ENCODE assay signal across 1 cellular context in genomic region chr11:18408558-18409242, GRCh38.
TF ChIP-seq lines count a peak whose summit lies in the region.

No MANE protein-coding gene starts in this region.

TF ChIP-seq in GM12878, 131 proteins besides CTCF, POLR2A, EP300 and RAD21:
- TF ChIP-seq ATF7 (IDR thresholded peaks at IDR 0.05; ENCODE audit: low read depth) (no peak), NBN (IDR thresholded peaks at IDR 0.05) (no peak), PML (IDR thresholded peaks at IDR 0.05; ENCODE audit: low read length) (no peak), ZBTB4 (CRISPR knock-in tag; IDR thresholded peaks at IDR 0.05) (no peak), BMI1 (IDR thresholded peaks at IDR 0.05; ENCODE audit: borderline replicate concordance) (no peak), MYB (IDR thresholded peaks at IDR 0.05; ENCODE audit: borderline replicate concordance, low read depth, low read length) (no peak), MAX (IDR thresholded peaks at IDR 0.05; ENCODE audit: low read depth, low read length) (no peak), POU2F2 (IDR thresholded peaks at IDR 0.05; ENCODE audit: borderline replicate concordance, low read depth, low read length) (no peak), CREB1 (IDR thresholded peaks at IDR 0.05; ENCODE audit: low read depth) (no peak), CHD2 (IDR thresholded peaks at IDR 0.05; ENCODE audit: borderline replicate concordance, low read depth, low read length) (no peak), IKZF2 (IDR thresholded peaks at IDR 0.05) (peak in 1 of 2 experiments; percentile 38; a peak in 1 of 4 replicates), ZNF592 (IDR thresholded peaks at IDR 0.05) (no peak), SREBF2 (IDR thresholded peaks at IDR 0.05; ENCODE audit: low read length) (no peak), RAD51 (IDR thresholded peaks at IDR 0.05) (no peak), WRNIP1 (IDR thresholded peaks at IDR 0.05; ENCODE audit: borderline replicate concordance, low read depth, low read length) (no peak), E4F1 (IDR thresholded peaks at IDR 0.05; ENCODE audit: borderline replicate concordance, partially characterized antibody) (no peak), LARP7 (IDR thresholded peaks at IDR 0.05) (no peak), NFXL1 (IDR thresholded peaks at IDR 0.05; ENCODE audit: borderline replicate concordance) (no peak), BACH1 (IDR thresholded peaks at IDR 0.05; ENCODE audit: borderline replicate concordance) (peak; percentile 51; the same call in 1 of the 2 replicates), ZSCAN29 (IDR thresholded peaks at IDR 0.05) (no peak), E2F8 (IDR thresholded peaks at IDR 0.05; ENCODE audit: low read depth, partially characterized antibody) (peak; percentile 18), TCF12 (IDR thresholded peaks at IDR 0.05; ENCODE audit: low read depth, low read length) (no peak), CEBPB (IDR thresholded peaks at IDR 0.05; ENCODE audit: borderline replicate concordance in 1 of 2, low read depth in 2 of 2, low read length in 2 of 2) (no peak), ZNF687 (IDR thresholded peaks at IDR 0.05) (no peak), TARDBP (IDR thresholded peaks at IDR 0.05; ENCODE audit: borderline replicate concordance) (no peak), POLR2AphosphoS2 (IDR thresholded peaks at IDR 0.05; ENCODE audit: low read depth, low read length) (peak; percentile 64; the same call in 1 of the 2 replicates), NFYA (IDR thresholded peaks at IDR 0.05; ENCODE audit: borderline replicate concordance, low read depth, low read length) (no peak), ZZZ3 (IDR thresholded peaks at IDR 0.05; ENCODE audit: control insufficient read depth, insufficient read length, low read depth) (no peak), EGR1 (IDR thresholded peaks at IDR 0.05; ENCODE audit: borderline replicate concordance in 1 of 2, low read depth in 2 of 2, low read length in 2 of 2) (no peak), IRF5 (IDR thresholded peaks at IDR 0.05; ENCODE audit: borderline replicate concordance) (no peak), ZNF274 (IDR thresholded peaks at IDR 0.05; ENCODE audit: insufficient read depth, insufficient read length) (no peak), TBL1XR1 (IDR thresholded peaks at IDR 0.05; ENCODE audit: low read depth, low read length) (no peak), ZBED1 (IDR thresholded peaks at IDR 0.05; ENCODE audit: borderline replicate concordance) (0 out of 2 replicates have a peak, but pooled peaks have one; percentile 48), YY1 (IDR thresholded peaks at IDR 0.05; ENCODE audit: low read depth, low read length) (no peak), SP1 (IDR thresholded peaks at IDR 0.05; ENCODE audit: low read depth, low read length) (no peak)
